ENCODE assay signal across 8 cellular contexts in genomic region chr13:112444001-112444311, GRCh38.
DNase-seq lines count a peak whose midpoint lies in the region; FAIRE-seq and TF ChIP-seq lines count a peak whose summit lies in the region.

No MANE protein-coding gene starts in this region.

- no peaks in the 10 kb centered on the region for H3K36me3 ChIP-seq in BE2C
- no peaks in the 10 kb centered on the region for H3K36me3 ChIP-seq in brain microvascular endothelial cell (replicated peaks)

- H3K9me3 ChIP-seq in BE2C, result no peaks in the 10 kb centered on the region

- H3K27ac ChIP-seq in brain microvascular endothelial cell, result no peak overlapping the region

- TF ChIP-seq CTCF in BE2C (IDR thresholded peaks at IDR 0.05; ENCODE audit: low read depth, low read length), result peak; percentile 96
- peak; percentile 91 for TF ChIP-seq CTCF in brain microvascular endothelial cell (IDR thresholded peaks at IDR 0.05; ENCODE audit: low read depth, low read length, missing control alignments)

- no peak overlapping the region for H3K4me3 ChIP-seq in BE2C (ENCODE audit: low read depth, low read length)
- H3K4me3 ChIP-seq in brain microvascular endothelial cell (ENCODE audit: low read depth, low read length), result no peak overlapping the region

- in situ Hi-C loops in KBM-7 (cut with MboI; ENCODE audit: low pct_unique_long_range_greater_than_20kb, low sequenced_read_pairs) (no loop called here), brain microvascular endothelial cell (cut with HindIII; ENCODE audit: low pct_ligation_motif_present, low sequenced_read_pairs) (no loop called here)

- FAIRE-seq in GM19239 (lab: Jason Lieb, UNC) (no peak), RCC 7860 (lab: Jason Lieb, UNC) (no peak)

- DNase-seq in BE2C (peak; percentile 78), GM19239 (ENCODE audit: insufficient read length, low spot score) (peak; percentile 83), KBM-7 (peak; percentile 65), RCC 7860 (ENCODE audit: low spot score) (peak; percentile 20), brain microvascular endothelial cell (peak; percentile 49), inferior parietal cortex (ENCODE audit: extremely low spot score) (peak; percentile 63), T-helper 9 cell (no peak)
- DNase-seq in stimulated activated CD4-positive, alpha-beta T cell treated with anti-CD3 and anti-CD28 coated beads, Interleukin-15, amount 100 ng/mL, for 48 hours (ENCODE audit: low read depth in 2 of 2), result peak; percentile 32 to 54

- no peaks in the 10 kb centered on the region for H3K4me1 ChIP-seq in BE2C

- H3K27me3 ChIP-seq in BE2C (peaks cover 82% of the 10 kb centered on the region), brain microvascular endothelial cell (replicated peaks) (no peaks in the 10 kb centered on the region)
